ENCODE assay signal across 1 cellular context in the genomic region with DNA sequence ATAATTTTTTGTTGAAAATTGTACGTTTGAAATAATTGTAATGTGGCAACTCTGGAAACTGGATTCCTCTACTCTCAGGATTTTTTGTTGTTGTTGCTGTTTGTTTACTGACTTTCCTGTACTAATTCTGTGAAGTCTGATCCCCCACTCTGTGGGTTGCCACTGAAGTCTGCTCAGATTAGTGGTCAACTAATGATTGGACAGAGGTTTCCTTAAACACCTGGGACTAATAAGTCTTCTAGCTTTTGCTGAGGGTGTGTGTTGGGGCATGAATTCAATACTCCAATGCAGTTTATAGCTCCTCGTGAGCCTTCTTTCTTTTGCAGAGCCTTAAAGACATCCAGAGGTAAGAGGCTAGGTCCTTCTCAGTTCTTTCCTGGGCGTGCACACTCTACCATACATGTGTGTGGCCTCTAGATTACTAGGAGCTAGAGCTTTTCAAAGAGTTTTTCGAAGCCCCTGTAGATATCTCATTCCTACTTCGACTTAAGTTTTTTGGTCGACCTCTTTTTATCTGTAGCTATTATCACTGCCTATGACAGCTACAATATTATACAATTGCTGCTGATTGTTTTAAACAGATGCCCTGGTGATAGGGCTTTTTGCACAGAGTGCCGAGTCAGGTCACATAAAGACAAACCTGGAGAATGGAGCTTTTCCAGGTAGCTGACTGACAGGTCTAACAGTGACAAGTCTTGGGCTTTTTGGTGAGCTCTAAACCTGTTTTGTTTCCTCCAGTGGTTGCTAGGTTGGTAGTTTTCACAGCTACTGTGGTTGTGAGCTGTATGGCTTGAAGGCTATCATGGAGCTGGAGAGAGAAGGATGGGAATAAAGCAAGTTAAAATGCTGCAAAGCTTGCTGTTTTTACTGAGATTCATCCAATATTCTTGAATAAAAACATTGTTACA.
A peak's percentile ranks its signal among the peaks of the same experiment; 100 is the strongest.
TF ChIP-seq lines count a peak whose summit lies in the region.

No MANE protein-coding gene starts in this region.

TF ChIP-seq in K562, 482 proteins besides CTCF, POLR2A, EP300 and RAD21 (continued from another document):
- TF ChIP-seq, protein P1, sequence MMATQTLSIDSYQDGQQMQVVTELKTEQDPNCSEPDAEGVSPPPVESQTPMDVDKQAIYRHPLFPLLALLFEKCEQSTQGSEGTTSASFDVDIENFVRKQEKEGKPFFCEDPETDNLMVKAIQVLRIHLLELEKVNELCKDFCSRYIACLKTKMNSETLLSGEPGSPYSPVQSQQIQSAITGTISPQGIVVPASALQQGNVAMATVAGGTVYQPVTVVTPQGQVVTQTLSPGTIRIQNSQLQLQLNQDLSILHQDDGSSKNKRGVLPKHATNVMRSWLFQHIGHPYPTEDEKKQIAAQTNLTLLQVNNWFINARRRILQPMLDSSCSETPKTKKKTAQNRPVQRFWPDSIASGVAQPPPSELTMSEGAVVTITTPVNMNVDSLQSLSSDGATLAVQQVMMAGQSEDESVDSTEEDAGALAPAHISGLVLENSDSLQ (IDR thresholded peaks at IDR 0.05): peak; percentile 72
- TF ChIP-seq MEF2A (IDR thresholded peaks at IDR 0.05; ENCODE audit: control insufficient read depth, low read depth, low read length): no peak
- TF ChIP-seq PML (IDR thresholded peaks at IDR 0.05; ENCODE audit: low read length): no peak
- TF ChIP-seq, protein P2, sequence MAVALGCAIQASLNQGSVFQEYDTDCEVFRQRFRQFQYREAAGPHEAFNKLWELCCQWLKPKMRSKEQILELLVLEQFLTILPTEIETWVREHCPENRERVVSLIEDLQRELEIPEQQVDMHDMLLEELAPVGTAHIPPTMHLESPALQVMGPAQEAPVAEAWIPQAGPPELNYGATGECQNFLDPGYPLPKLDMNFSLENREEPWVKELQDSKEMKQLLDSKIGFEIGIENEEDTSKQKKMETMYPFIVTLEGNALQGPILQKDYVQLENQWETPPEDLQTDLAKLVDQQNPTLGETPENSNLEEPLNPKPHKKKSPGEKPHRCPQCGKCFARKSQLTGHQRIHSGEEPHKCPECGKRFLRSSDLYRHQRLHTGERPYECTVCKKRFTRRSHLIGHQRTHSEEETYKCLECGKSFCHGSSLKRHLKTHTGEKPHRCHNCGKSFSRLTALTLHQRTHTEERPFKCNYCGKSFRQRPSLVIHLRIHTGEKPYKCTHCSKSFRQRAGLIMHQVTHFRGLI (CRISPR knock-in tag; IDR thresholded peaks at IDR 0.05): no peak
- no peak for TF ChIP-seq MYC (IDR thresholded peaks at IDR 0.05; ENCODE audit: low read depth, low read length)
- no peak for TF ChIP-seq MYC (CRISPR knock-in tag; IDR thresholded peaks at IDR 0.05; ENCODE audit: borderline replicate concordance, low read depth)
- TF ChIP-seq, protein P3, sequence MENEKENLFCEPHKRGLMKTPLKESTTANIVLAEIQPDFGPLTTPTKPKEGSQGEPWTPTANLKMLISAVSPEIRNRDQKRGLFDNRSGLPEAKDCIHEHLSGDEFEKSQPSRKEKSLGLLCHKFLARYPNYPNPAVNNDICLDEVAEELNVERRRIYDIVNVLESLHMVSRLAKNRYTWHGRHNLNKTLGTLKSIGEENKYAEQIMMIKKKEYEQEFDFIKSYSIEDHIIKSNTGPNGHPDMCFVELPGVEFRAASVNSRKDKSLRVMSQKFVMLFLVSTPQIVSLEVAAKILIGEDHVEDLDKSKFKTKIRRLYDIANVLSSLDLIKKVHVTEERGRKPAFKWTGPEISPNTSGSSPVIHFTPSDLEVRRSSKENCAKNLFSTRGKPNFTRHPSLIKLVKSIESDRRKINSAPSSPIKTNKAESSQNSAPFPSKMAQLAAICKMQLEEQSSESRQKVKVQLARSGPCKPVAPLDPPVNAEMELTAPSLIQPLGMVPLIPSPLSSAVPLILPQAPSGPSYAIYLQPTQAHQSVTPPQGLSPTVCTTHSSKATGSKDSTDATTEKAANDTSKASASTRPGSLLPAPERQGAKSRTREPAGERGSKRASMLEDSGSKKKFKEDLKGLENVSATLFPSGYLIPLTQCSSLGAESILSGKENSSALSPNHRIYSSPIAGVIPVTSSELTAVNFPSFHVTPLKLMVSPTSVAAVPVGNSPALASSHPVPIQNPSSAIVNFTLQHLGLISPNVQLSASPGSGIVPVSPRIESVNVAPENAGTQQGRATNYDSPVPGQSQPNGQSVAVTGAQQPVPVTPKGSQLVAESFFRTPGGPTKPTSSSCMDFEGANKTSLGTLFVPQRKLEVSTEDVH (IDR thresholded peaks at IDR 0.05; ENCODE audit: low read depth, partially characterized antibody): no peak
- TF ChIP-seq XRCC3 (IDR thresholded peaks at IDR 0.05): no peak
- no peak for TF ChIP-seq ILF3 (IDR thresholded peaks at IDR 0.05; ENCODE audit: borderline replicate concordance)
- TF ChIP-seq ZNF354B (CRISPR knock-in tag; IDR thresholded peaks at IDR 0.05): no peak
- TF ChIP-seq RBM39 (optimal IDR thresholded peaks at IDR 0.05; ENCODE audit: low read depth, low read length): no peak
- TF ChIP-seq CBFA2T3 (IDR thresholded peaks at IDR 0.05): peak; percentile 38
- no peak for TF ChIP-seq ZNF165 (CRISPR knock-in tag; IDR thresholded peaks at IDR 0.05; ENCODE audit: borderline replicate concordance)
- TF ChIP-seq, protein P4, sequence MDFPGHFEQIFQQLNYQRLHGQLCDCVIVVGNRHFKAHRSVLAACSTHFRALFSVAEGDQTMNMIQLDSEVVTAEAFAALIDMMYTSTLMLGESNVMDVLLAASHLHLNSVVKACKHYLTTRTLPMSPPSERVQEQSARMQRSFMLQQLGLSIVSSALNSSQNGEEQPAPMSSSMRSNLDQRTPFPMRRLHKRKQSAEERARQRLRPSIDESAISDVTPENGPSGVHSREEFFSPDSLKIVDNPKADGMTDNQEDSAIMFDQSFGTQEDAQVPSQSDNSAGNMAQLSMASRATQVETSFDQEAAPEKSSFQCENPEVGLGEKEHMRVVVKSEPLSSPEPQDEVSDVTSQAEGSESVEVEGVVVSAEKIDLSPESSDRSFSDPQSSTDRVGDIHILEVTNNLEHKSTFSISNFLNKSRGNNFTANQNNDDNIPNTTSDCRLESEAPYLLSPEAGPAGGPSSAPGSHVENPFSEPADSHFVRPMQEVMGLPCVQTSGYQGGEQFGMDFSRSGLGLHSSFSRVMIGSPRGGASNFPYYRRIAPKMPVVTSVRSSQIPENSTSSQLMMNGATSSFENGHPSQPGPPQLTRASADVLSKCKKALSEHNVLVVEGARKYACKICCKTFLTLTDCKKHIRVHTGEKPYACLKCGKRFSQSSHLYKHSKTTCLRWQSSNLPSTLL (IDR thresholded peaks at IDR 0.05): no peak
- TF ChIP-seq BACH1 (tag; IDR thresholded peaks at IDR 0.05): no peak
- no peak for TF ChIP-seq ZNF766 (CRISPR knock-in tag; conservative IDR thresholded peaks at IDR 0.05)
- no peak for TF ChIP-seq SREBF1 (IDR thresholded peaks at IDR 0.05; ENCODE audit: borderline replicate concordance, low read depth, low read length)
- peak; percentile 36; the same call in 1 of the 2 replicates for TF ChIP-seq NFE2 (IDR thresholded peaks at IDR 0.05; ENCODE audit: low read depth)
